In genomic region chr10:78875331-78875877, GRCh38 we compare ENCODE assay signal across 13 cellular contexts.
"Had no signal": no experiment of that assay in that cellular context is flagged by ENCODE, and none has a peak within 500 bp of the region (broad histone marks: within the 10 kb centered on the region; RNA-seq: fewer than 3 reads in every experiment).

No MANE protein-coding gene starts in this region.

- H3K4me1 ChIP-seq: tibial artery, uterus had no signal

- H3K27ac ChIP-seq: epithelial cell of prostate, tibial artery, uterus had no signal

- H3K36me3 ChIP-seq: tibial artery, uterus had no signal

- H3K9me3 ChIP-seq: uterus had no signal

- H3K27me3 ChIP-seq: tibial artery, uterus had no signal

- H3K4me3 ChIP-seq: tibial artery, uterus had no signal

- DNase-seq: activated CD4-positive, alpha-beta memory T cell treated with anti-CD3 and anti-CD28 coated beads for 36 hours; activated CD4-positive, alpha-beta T cell treated with anti-CD3 and anti-CD28 coated beads for 4 hours; activated naive CD8-positive, alpha-beta T cell treated with anti-CD3 and anti-CD28 coated beads, Interleukin-2, amount 10 ng/mL, durations not matched to agents 7 days and 5 days; activated T-cell treated with anti-CD3 and anti-CD28 coated beads for 4 hours; amygdala; caudate nucleus; midbrain; occipital lobe; stimulated activated naive CD4-positive, alpha-beta T cell treated with Interleukin-2 at 50 U/mL for 16 hours; SW 1271; tibial artery; uterus had no signal
